26 cellular contexts compared by ENCODE assay signal in the genomic region with DNA sequence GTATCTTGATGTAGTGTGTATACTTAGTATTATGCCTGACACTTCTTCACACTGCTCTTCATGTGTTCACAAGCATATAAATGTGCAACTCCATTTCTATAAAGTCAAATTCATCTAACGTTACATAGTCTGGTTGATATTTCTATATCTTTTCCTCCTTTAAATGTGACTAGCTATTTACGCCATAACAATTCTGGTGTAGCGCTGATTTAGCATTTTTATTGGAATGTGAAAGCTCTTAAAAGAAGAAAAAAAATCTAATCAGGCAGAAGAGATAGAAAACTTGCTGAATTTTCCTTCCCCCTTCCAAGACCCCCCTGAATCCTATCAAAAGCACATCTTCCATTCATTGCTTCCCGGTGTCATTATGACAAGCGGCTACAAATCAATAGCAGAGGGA.
"Had no signal": no experiment of that assay in that cellular context is flagged by ENCODE, and none has a peak within 500 bp of the region (broad histone marks: within the 10 kb centered on the region; RNA-seq: fewer than 3 reads in every experiment).

No MANE protein-coding gene starts in this region.

- H3K27me3 Mint-ChIP-seq: dendritic cell treated with granulocyte-macrophage colony-stimulating factor and Interleukin-4, amounts not matched to agents 40 ng/mL and 50 ng/mL, for 4 days; effector memory CD8-positive, alpha-beta T cell had no signal

- H3K27me3 ChIP-seq: esophagus squamous epithelium, gastrocnemius medialis, heart right ventricle, left lung had no signal

- H3K9me3 Mint-ChIP-seq: dendritic cell treated with granulocyte-macrophage colony-stimulating factor and Interleukin-4, amounts not matched to agents 40 ng/mL and 50 ng/mL, for 4 days; effector memory CD8-positive, alpha-beta T cell; endodermal cell had no signal

- H3K4me1 ChIP-seq: esophagus squamous epithelium, gastrocnemius medialis, heart right ventricle, left lung, lower lobe of right lung had no signal

- H3K27ac ChIP-seq: epithelial cell of prostate, esophagus squamous epithelium, gastrocnemius medialis, heart right ventricle, left lung, lower lobe of right lung had no signal

- ATAC-seq: effector memory CD8-positive, alpha-beta T cell; esophagus mucosa; gastrocnemius medialis; heart right ventricle; left cardiac atrium; left lung; left ventricle myocardium superior; lower lobe of right lung had no signal

- H3K36me3 ChIP-seq: esophagus squamous epithelium, gastrocnemius medialis, heart right ventricle, left lung, lower lobe of right lung had no signal

- H3K9me3 ChIP-seq: esophagus squamous epithelium, gastrocnemius medialis, heart right ventricle, left lung, lower lobe of right lung had no signal

- DNase-seq: cortex of kidney; effector CD8-positive, alpha-beta T cell; effector memory CD8-positive, alpha-beta T cell; endodermal cell; erythroblast; esophagus squamous epithelium; foreskin fibroblast; foreskin melanocyte; gastrocnemius medialis; glutamatergic neuron; head of caudate nucleus; heart right ventricle; hippocampal formation; left cardiac atrium; left lung; left ventricle myocardium superior; lower lobe of right lung; mesenchymal stem cell; midbrain had no signal

- H3K27ac Mint-ChIP-seq: dendritic cell treated with granulocyte-macrophage colony-stimulating factor and Interleukin-4, amounts not matched to agents 40 ng/mL and 50 ng/mL, for 4 days; effector memory CD8-positive, alpha-beta T cell; endodermal cell had no signal

- H3K4me3 Mint-ChIP-seq: dendritic cell treated with granulocyte-macrophage colony-stimulating factor and Interleukin-4, amounts not matched to agents 40 ng/mL and 50 ng/mL, for 4 days; effector memory CD8-positive, alpha-beta T cell; endodermal cell had no signal

- FAIRE-seq: colon, endometrium, islet of Langerhans, keratinocyte had no signal

- H3K4me3 ChIP-seq: esophagus squamous epithelium, gastrocnemius medialis, heart right ventricle, left lung, lower lobe of right lung had no signal
